Comparison of ENCODE assay signal across 21 cellular contexts in the genomic region with DNA sequence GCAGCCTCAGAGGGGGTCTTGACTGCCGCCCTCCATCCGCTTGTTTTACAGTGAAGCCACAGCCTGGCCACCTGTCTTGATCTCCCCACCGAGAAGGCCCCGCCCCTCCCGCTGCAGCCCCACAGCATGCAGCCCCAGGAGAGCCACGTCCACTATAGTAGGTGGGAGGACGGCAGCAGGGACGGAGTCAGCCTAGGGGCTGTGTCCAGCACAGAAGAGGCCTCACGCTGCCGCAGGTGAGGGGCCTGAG. TPM values are rescaled to one million over a fixed set of nuclear protein-coding genes. Genes with fewer than 3 reads are reported as not detected.
DNase-seq lines count a peak whose midpoint lies in the region; ATAC-seq and TF ChIP-seq lines count a peak whose summit lies in the region.
"Had no signal": no experiment of that assay in that cellular context is flagged by ENCODE, and none has a peak within 500 bp of the region (broad histone marks: within the 10 kb centered on the region; RNA-seq: fewer than 3 reads in every experiment).

No MANE protein-coding gene starts in this region.

- ATAC-seq in Right ventricle myocardium superior (ENCODE audit: poor library complexity) (no peak), Panc1 (peak; percentile 5), HG02973 (IDR thresholded peaks at IDR 0.05; ENCODE audit: unreplicated experiment) (no peak)
- ATAC-seq: naive thymus-derived CD4-positive, alpha-beta T cell had no signal

- no peak for DNase-seq in cardiac muscle cell (ENCODE audit: low read depth in 1 of 2, low spot score in 1 of 2)
- DNase-seq in Right ventricle myocardium superior = no peak
- no peak for DNase-seq in Panc1 (ENCODE audit: low read depth, low spot score)
- no peak for DNase-seq in glutamatergic neuron
- no peak for DNase-seq in substantia nigra (lab: John Stamatoyannopoulos, UW)
- DNase-seq in activated CD4-positive, CD25-positive, alpha-beta regulatory T cell (lab: John Stamatoyannopoulos, UW) = no peak
- DNase-seq in NCI-H187 (lab: John Stamatoyannopoulos, UW) = no peak
- DNase-seq: activated CD4-positive, alpha-beta memory T cell treated with anti-CD3 and anti-CD28 coated beads for 36 hours; activated naive CD4-positive, alpha-beta T cell treated with anti-CD3 and anti-CD28 coated beads, Interleukin-2, amount 50 U/mL, for 16 hours; activated T-cell treated with anti-CD3 and anti-CD28 coated beads, Interleukin-2, amount 50 U/mL, for 1 hour; CD4-positive, alpha-beta memory T cell; HFFc6; immature natural killer cell; naive thymus-derived CD4-positive, alpha-beta T cell; NCI-H2029; stimulated activated naive CD8-positive, alpha-beta T cell treated with anti-CD3 and anti-CD28 coated beads, Interleukin-15, Interleukin-2, amounts not matched to agents 100 U/mL and 50 U/mL, for 24 hours had no signal

- H3K4me3 ChIP-seq in cardiac muscle cell (no peak overlapping the region), Panc1 (ENCODE audit: low read depth in 2 of 2, low read length in 2 of 2) (no peak overlapping the region)

- no peak overlapping the region for H3K27ac Mint-ChIP-seq in glutamatergic neuron (ENCODE audit: unreplicated experiment)
- H3K27ac Mint-ChIP-seq: activated CD4-positive, alpha-beta memory T cell treated with anti-CD3 and anti-CD28 coated beads for 36 hours; HFFc6; immature natural killer cell had no signal

- H3K36me3 Mint-ChIP-seq in glutamatergic neuron (ENCODE audit: unreplicated experiment) = no peaks in the 10 kb centered on the region

- intact Hi-C loops in Right ventricle myocardium superior (cut with DNase I) = no loop called here
- intact Hi-C loops in Panc1 (cut with micrococcal nuclease; ENCODE audit: unreplicated experiment) = no loop called here

- TF ChIP-seq CTCF in cardiac muscle cell (IDR thresholded peaks at IDR 0.05; ENCODE audit: low read depth, low read length) (no peak), Panc1 (IDR thresholded peaks at IDR 0.05) (no peak), glutamatergic neuron (IDR thresholded peaks at IDR 0.05; ENCODE audit: partially characterized antibody, unreplicated experiment) (no peak)

- H3K27me3 ChIP-seq in cardiac muscle cell (no peaks in the 10 kb centered on the region), Panc1 (ENCODE audit: control insufficient read depth, insufficient read depth, low read length) (no peaks in the 10 kb centered on the region)

- H3K27me3 Mint-ChIP-seq in glutamatergic neuron (ENCODE audit: unreplicated experiment) = peaks cover 7% of the 10 kb centered on the region
- H3K27me3 Mint-ChIP-seq: activated CD4-positive, alpha-beta memory T cell treated with anti-CD3 and anti-CD28 coated beads for 36 hours; CD4-positive, alpha-beta memory T cell had no signal

- H3K27ac ChIP-seq in cardiac muscle cell (peak overlapping the region; percentile 27), Panc1 (ENCODE audit: low read length) (peak overlapping the region; percentile 68), substantia nigra (ENCODE audit: low read depth, low read length, poor library complexity, severe bottlenecking) (peak overlapping the region; percentile 77)

- BruUV-seq in Panc1 (replicated peaks; lab: Mats Ljungman, UMichigan) = no TSS peak

- in situ Hi-C loops in Panc1 (cut with HindIII; ENCODE audit: low pct_unique_long_range_greater_than_20kb, low sequenced_read_pairs) = no loop called here

- peaks cover 8% of the 10 kb centered on the region for H3K36me3 ChIP-seq in cardiac muscle cell
- no peaks in the 10 kb centered on the region for H3K36me3 ChIP-seq in Panc1 (ENCODE audit: control insufficient read depth, insufficient read depth, low read length)

- peak overlapping the region; percentile 34 for H3K4me3 Mint-ChIP-seq in glutamatergic neuron (ENCODE audit: unreplicated experiment)
- H3K4me3 Mint-ChIP-seq: activated CD4-positive, alpha-beta memory T cell treated with anti-CD3 and anti-CD28 coated beads for 36 hours; HFFc6 had no signal

- H3K4me1 Mint-ChIP-seq in glutamatergic neuron (ENCODE audit: low read depth, unreplicated experiment) = peaks cover 19% of the 10 kb centered on the region

- H3K4me1 ChIP-seq in cardiac muscle cell (ENCODE audit: low read depth) (peaks cover 41% of the 10 kb centered on the region), Panc1 (ENCODE audit: control insufficient read depth, insufficient read depth, low read length) (peaks cover 51% of the 10 kb centered on the region)

- H3K9me3 ChIP-seq in cardiac muscle cell (ENCODE audit: low read depth) = no peaks in the 10 kb centered on the region
- H3K9me3 ChIP-seq in Panc1 (ENCODE audit: control insufficient read depth, insufficient read depth, low read depth, low read length) = no peaks in the 10 kb centered on the region

- CTCF ChIA-PET in Panc1 (lab: Charles Lee) = interaction anchor here (0.5 to 1.3 kb wide), 4 partner anchors 14 to 307 kb away, joined by 3 to 5 read pairs (median 4); no protein-coding TSS in a partner anchor

- POLR2A ChIA-PET in Panc1 (lab: Charles Lee) = no interaction called here

- H3K9me3 Mint-ChIP-seq in glutamatergic neuron (ENCODE audit: unreplicated experiment) = peaks cover 6% of the 10 kb centered on the region
- H3K9me3 Mint-ChIP-seq: activated CD4-positive, alpha-beta memory T cell treated with anti-CD3 and anti-CD28 coated beads for 36 hours; CD4-positive, alpha-beta memory T cell; HFFc6; immature natural killer cell; naive thymus-derived CD4-positive, alpha-beta T cell had no signal

RNA-seq across cellular contexts. Expression of gene SMIM1, which starts 2.6 kb away (rescaled TPM):
- 20.9 and 28.4 TPM in 2 replicates for total RNA-seq in cardiac muscle cell
- 25.8 and 39.3 TPM in 2 replicates for polyA plus RNA-seq in cardiac muscle cell
- total RNA-seq in Right ventricle myocardium superior = 17.3 TPM
- 35.5 TPM for total RNA-seq in Panc1 (2021; ENCODE audit: unreplicated experiment)
- 37.1 TPM for polyA plus RNA-seq in Panc1 (2012; ENCODE audit: insufficient read length)
- total RNA-seq in glutamatergic neuron (ENCODE audit: unreplicated experiment) = 7.5 TPM
- total RNA-seq: NCI-H460, urinary bladder had no signal

RNA-seq across cellular contexts. Expression of gene LRRC47, which starts 21.1 kb away (rescaled TPM):
- total RNA-seq in cardiac muscle cell (53.5 and 67.5 TPM in 2 replicates), Right ventricle myocardium superior (54.7 TPM), Panc1 (2021; ENCODE audit: unreplicated experiment) (51.0 TPM), glutamatergic neuron (ENCODE audit: unreplicated experiment) (79.7 TPM)
- 61.5 and 78.3 TPM in 2 replicates for polyA plus RNA-seq in cardiac muscle cell
- 32.2 TPM for polyA plus RNA-seq in Panc1 (2012; ENCODE audit: insufficient read length)

RNA-seq across cellular contexts. Expression of gene CCDC27, which starts 22.9 kb away (rescaled TPM):
- total RNA-seq in cardiac muscle cell = 0.09 TPM in 1 of 2 replicates, not detected in the other
- polyA plus RNA-seq in cardiac muscle cell = 0.56 and 0.71 TPM in 2 replicates
- total RNA-seq in Right ventricle myocardium superior = not detected
- total RNA-seq in Panc1 (2021; ENCODE audit: unreplicated experiment) = not detected
- polyA plus RNA-seq in Panc1 (2012; ENCODE audit: insufficient read length) = 0.10 TPM
- not detected for total RNA-seq in glutamatergic neuron (ENCODE audit: unreplicated experiment)
- total RNA-seq: activated CD4-positive, alpha-beta memory T cell treated with anti-CD3 and anti-CD28 coated beads for 36 hours; CD4-positive, alpha-beta memory T cell; epithelial cell of proximal tubule; HFFc6; lung microvascular endothelial cell; naive thymus-derived CD4-positive, alpha-beta T cell; NCI-H460; urinary bladder had no signal
- polyA plus RNA-seq: CD4-positive, alpha-beta memory T cell; immature natural killer cell; naive thymus-derived CD4-positive, alpha-beta T cell; urinary bladder had no signal

Comparison
In these comparisons a context has a peak if more than half of its experiments do, and no peak if none do; other contexts are left out.
1. H3K27ac ChIP-seq: peak in every context shown above with its lines; median percentile 77 in substantia nigra; 68 in Panc1; 27 in cardiac muscle cell.